In the genomic region with DNA sequence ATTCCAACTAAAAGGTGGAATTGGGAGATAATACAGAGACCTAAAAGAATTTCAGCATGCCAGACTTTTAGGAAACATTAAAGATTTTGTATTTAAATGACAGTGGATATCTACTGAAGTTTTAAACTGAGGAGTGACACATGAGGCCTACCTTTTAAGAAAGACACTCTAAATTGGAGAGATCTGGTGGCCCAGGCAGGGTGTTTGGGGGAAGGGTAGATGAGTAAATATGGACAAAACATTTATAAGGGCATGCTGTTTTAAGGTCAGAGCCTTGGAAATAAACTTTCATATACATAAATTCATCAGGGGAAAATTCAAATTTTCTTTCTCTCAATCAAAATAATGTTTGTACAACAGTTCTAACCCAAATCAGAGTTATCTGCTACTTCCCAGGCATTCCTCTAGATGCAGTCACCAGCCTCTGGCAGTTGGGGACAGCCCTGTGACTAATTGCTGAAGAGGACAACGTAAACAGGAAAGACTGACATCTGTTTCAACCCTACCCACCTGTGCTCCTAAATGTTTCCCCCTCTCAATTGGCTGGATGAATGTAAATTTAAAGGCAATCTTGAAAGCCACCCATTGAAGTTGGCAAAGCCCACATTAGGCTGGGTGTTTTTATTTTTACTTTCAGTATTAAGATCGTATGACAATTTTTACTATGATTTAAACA, we compare ENCODE assay signal across 8 cellular contexts.
DNase-seq lines count a peak whose midpoint lies in the region; ATAC-seq and TF ChIP-seq lines count a peak whose summit lies in the region.

No MANE protein-coding gene starts in this region.

- peak overlapping the region; percentile 77 for H3K4me2 ChIP-seq in skeletal muscle satellite cell (ENCODE audit: low read length)

- no peak for TF ChIP-seq CTCF in AG10803 (conservative IDR thresholded peaks at IDR 0.05; ENCODE audit: low read length)
- no peak for TF ChIP-seq CTCF in CD4-positive, alpha-beta T cell (IDR thresholded peaks at IDR 0.05)

- peak; percentile 82 for ATAC-seq in GM19452 (IDR thresholded peaks at IDR 0.05; ENCODE audit: unreplicated experiment)
- peak; percentile 45 for ATAC-seq in HG03521 (IDR thresholded peaks at IDR 0.05; ENCODE audit: unreplicated experiment)
- ATAC-seq in CD4-positive, alpha-beta T cell (ENCODE audit: poor library complexity) = no peak

- H3K4me1 Mint-ChIP-seq in CD4-positive, alpha-beta T cell (ENCODE audit: low read depth) = peaks cover 12% of the 10 kb centered on the region

- no peaks in the 10 kb centered on the region for H3K27me3 ChIP-seq in skeletal muscle satellite cell (ENCODE audit: control insufficient read depth, insufficient read depth, low read length)
- no peaks in the 10 kb centered on the region for H3K27me3 ChIP-seq in CD4-positive, alpha-beta T cell (ENCODE audit: control insufficient read depth, insufficient read depth, low read length)

- POLR2A ChIA-PET in CD4-positive, alpha-beta T cell (lab: Charles Lee) = no interaction called here

- intact Hi-C loops in CD4-positive, alpha-beta T cell (cut with DNase I, micrococcal nuclease) = no loop called here

- peak; percentile 11 for DNase-seq in AG10803 (ENCODE audit: low read depth)
- peak; percentile 19 for DNase-seq in amniotic epithelial cell (ENCODE audit: low read depth)
- DNase-seq in caudate nucleus (lab: John Stamatoyannopoulos, UW) = no peak
- DNase-seq in CD4-positive, alpha-beta T cell = no peak
- no peak for DNase-seq in stimulated activated CD4-positive, alpha-beta T cell treated with anti-CD3 and anti-CD28 coated beads, Interleukin-15, amount 100 ng/mL, for 24 hours

- CTCF ChIA-PET in CD4-positive, alpha-beta T cell (lab: Charles Lee) = no interaction called here

- H3K9ac ChIP-seq in skeletal muscle satellite cell (ENCODE audit: low read depth, low read length) = peak overlapping the region; percentile 57

- no peaks in the 10 kb centered on the region for H3K36me3 ChIP-seq in skeletal muscle satellite cell (ENCODE audit: insufficient read depth, low read length)

- H3K4me1 ChIP-seq in skeletal muscle satellite cell (ENCODE audit: control insufficient read depth, insufficient read depth, low read length) = peaks cover 6% of the 10 kb centered on the region

- H3K4me3 Mint-ChIP-seq in CD4-positive, alpha-beta T cell = no peak overlapping the region

- peak overlapping the region; percentile 38 for H3K4me3 ChIP-seq in AG10803 (ENCODE audit: low read length)
- peak overlapping the region; percentile 63 for H3K4me3 ChIP-seq in skeletal muscle satellite cell (ENCODE audit: low read length)

- no peak overlapping the region for H3K27ac Mint-ChIP-seq in CD4-positive, alpha-beta T cell

- no peaks in the 10 kb centered on the region for H3K27me3 Mint-ChIP-seq in CD4-positive, alpha-beta T cell

- H3K36me3 Mint-ChIP-seq in CD4-positive, alpha-beta T cell (ENCODE audit: low read depth) = no peaks in the 10 kb centered on the region

- H3K27ac ChIP-seq in caudate nucleus (ENCODE audit: low read depth, low read length) = no peak overlapping the region
- no peak overlapping the region for H3K27ac ChIP-seq in CD4-positive, alpha-beta T cell (ENCODE audit: low read depth, low read length)

- peaks cover 2% of the 10 kb centered on the region for H3K9me3 Mint-ChIP-seq in CD4-positive, alpha-beta T cell

- no peaks in the 10 kb centered on the region for H3K9me3 ChIP-seq in skeletal muscle satellite cell (replicated peaks; ENCODE audit: low read length)
- H3K9me3 ChIP-seq in CD4-positive, alpha-beta T cell (ENCODE audit: control insufficient read depth, low read length) = no peaks in the 10 kb centered on the region

Comparison
In these comparisons a context has a peak if more than half of its experiments do, and no peak if none do; other contexts are left out.
1. DNase-seq: peak in AG10803 (single experiment) and amniotic epithelial cell (single experiment); none in caudate nucleus (0 of 61), CD4-positive, alpha-beta T cell (0 of 10) and stimulated activated CD4-positive, alpha-beta T cell treated with anti-CD3 and anti-CD28 coated beads, Interleukin-15, amount 100 ng/mL, for 24 hours (single experiment).